8 cellular contexts compared by ENCODE assay signal in genomic region chr12:77010637-77011548, GRCh38. TPM values are rescaled to one million over a fixed set of nuclear protein-coding genes. Genes with fewer than 3 reads are reported as not detected.
DNase-seq lines count a peak whose midpoint lies in the region; ATAC-seq and TF ChIP-seq lines count a peak whose summit lies in the region.

No MANE protein-coding gene starts in this region.

- intact Hi-C loops in HCT116 (cut with micrococcal nuclease): loop anchor here (1.0 to 10.0 kb wide), 3 partner anchors 58 to 390 kb away; no protein-coding TSS in a partner anchor
- intact Hi-C loops in ovary (cut with DNase I): loop anchor here in 2 of 4 donors (5.0 kb wide), 2 partner anchors 389 to 394 kb away; no protein-coding TSS in a partner anchor
- intact Hi-C loops in tibial artery (cut with DNase I; ENCODE audit: low total_unique reads): loop anchor here (5.0 kb wide), 1 partner anchor 389 kb away; no protein-coding TSS in a partner anchor

- ATAC-seq in HCT116 (peak; percentile 93), RWPE2 (ENCODE audit: low read depth) (peak; percentile 90; the same call in 2 of the 3 replicates)

- H3K4me1 ChIP-seq in HCT116 (ENCODE audit: control insufficient read depth in 1 of 2, insufficient read depth in 2 of 2, low read length in 2 of 2) (peaks cover 0 to 4% of the 10 kb centered on the region in 2 experiments; a peak in 1 of 4 replicates), MM.1S (ENCODE audit: low read length) (no peaks in the 10 kb centered on the region), RWPE2 (ENCODE audit: insufficient read depth, poor library complexity, severe bottlenecking) (no peaks in the 10 kb centered on the region), ovary (ENCODE audit: insufficient read depth) (no peaks in the 10 kb centered on the region), tibial artery (peaks cover 0 to 5% (median 2%) of the 10 kb centered on the region in 4 donors)

- H2AFZ ChIP-seq in HCT116 (ENCODE audit: low read depth, low read length, poor library complexity, severe bottlenecking) (peak overlapping the region; percentile 83), MM.1S (ENCODE audit: low read length) (no peak overlapping the region)

- no peak overlapping the region for H3K27ac ChIP-seq in HCT116 (ENCODE audit: low read depth, low read length)
- H3K27ac ChIP-seq in MM.1S (ENCODE audit: low read length): no peak overlapping the region
- no peak overlapping the region for H3K27ac ChIP-seq in RWPE2 (ENCODE audit: poor library complexity, severe bottlenecking)
- no peak overlapping the region for H3K27ac ChIP-seq in ovary
- H3K27ac ChIP-seq in tibial artery: no peak overlapping the region

- peak overlapping the region; percentile 17 for H3K4me2 ChIP-seq in HCT116 (ENCODE audit: low read length)
- no peak overlapping the region for H3K4me2 ChIP-seq in MM.1S (ENCODE audit: low read depth, low read length)

- H3K9ac ChIP-seq in HCT116 (ENCODE audit: low read length) (no peak overlapping the region), MM.1S (ENCODE audit: low read length) (no peak overlapping the region)

- CTCF ChIA-PET in HCT116 (lab: Charles Lee): interaction anchor here (0.6 to 3.1 kb wide), 46 partner anchors 8 to 915 kb away, joined by 3 to 50 read pairs (median 4); partner anchors contain the start of gene CSRP2

- H3K9me2 ChIP-seq in HCT116 (ENCODE audit: insufficient read depth) (no peaks in the 10 kb centered on the region), MM.1S (replicated peaks; ENCODE audit: insufficient read depth, low read length) (no peaks in the 10 kb centered on the region)

- H4K20me1 ChIP-seq in HCT116 (ENCODE audit: insufficient read depth) (no peaks in the 10 kb centered on the region), MM.1S (ENCODE audit: insufficient read depth, low read length) (no peaks in the 10 kb centered on the region)

- 1 to 3% (median 2%) methylated on average over 9 of the region's 9 CpGs for WGBS in ovary, 3 donors

- TF ChIP-seq RAD21 in HCT116 (IDR thresholded peaks at IDR 0.05; ENCODE audit: low read depth): peak; percentile 88

- H3K79me2 ChIP-seq in HCT116 (ENCODE audit: insufficient read depth, low read length) (no peaks in the 10 kb centered on the region), MM.1S (ENCODE audit: low read length) (no peaks in the 10 kb centered on the region)

- BruUV-seq in HCT116 (replicated peaks; lab: Mats Ljungman, UMichigan): no TSS peak

- no peaks in the 10 kb centered on the region for H3F3A ChIP-seq in MM.1S (ENCODE audit: insufficient read depth, low read length)

- no peak for TF ChIP-seq POLR2A in HCT116 (IDR thresholded peaks at IDR 0.05; ENCODE audit: borderline replicate concordance, extremely low read depth, insufficient read depth, insufficient read length)
- no peak for TF ChIP-seq POLR2A in ovary (IDR thresholded peaks at IDR 0.05)

- TF ChIP-seq EP300 in ovary (IDR thresholded peaks at IDR 0.05): no peak

- no peaks in the 10 kb centered on the region for H3K27me3 ChIP-seq in HCT116 (ENCODE audit: insufficient read depth, low read length)
- no peaks in the 10 kb centered on the region for H3K27me3 ChIP-seq in MM.1S (replicated peaks; ENCODE audit: insufficient read depth, low read length)
- H3K27me3 ChIP-seq in RWPE2 (ENCODE audit: insufficient read depth, poor library complexity, severe bottlenecking): no peaks in the 10 kb centered on the region
- no peaks in the 10 kb centered on the region for H3K27me3 ChIP-seq in ovary
- no peaks in the 10 kb centered on the region for H3K27me3 ChIP-seq in tibial artery

- peak; percentile 64 for DNase-seq in GM10266 (ENCODE audit: extremely low spot score)
- peak; percentile 66 for DNase-seq in HCT116 (ENCODE audit: low read depth, low spot score)
- peak; percentile 71 for DNase-seq in MM.1S
- peak; percentile 60 for DNase-seq in RWPE2 (ENCODE audit: low spot score)
- peak; percentile 36 for DNase-seq in activated effector memory CD4-positive, alpha-beta T cell treated with Interleukin-2 at 50 U/mL for 16 hours
- DNase-seq in foreskin melanocyte: peak; percentile 57
- DNase-seq in ovary: peak; percentile 47 to 75 (median 74)
- peak; percentile 68 to 80 for DNase-seq in tibial artery

- H3K36me3 ChIP-seq in HCT116 (ENCODE audit: control insufficient read depth in 1 of 2, insufficient read depth in 2 of 2, low read length in 2 of 2): no peaks in the 10 kb centered on the region
- no peaks in the 10 kb centered on the region for H3K36me3 ChIP-seq in MM.1S (replicated peaks; ENCODE audit: insufficient read depth, low read length)
- H3K36me3 ChIP-seq in RWPE2 (ENCODE audit: low read depth): no peaks in the 10 kb centered on the region
- no peaks in the 10 kb centered on the region for H3K36me3 ChIP-seq in ovary
- H3K36me3 ChIP-seq in tibial artery: no peaks in the 10 kb centered on the region

- RAD21 ChIA-PET in HCT116 (lab: Charles Lee; ENCODE audit: low non-redundant PET in 1 of 2, low total read pairs in 2 of 2, uncharacterized antibody in 2 of 2, unreplicated experiment in 2 of 2): interaction anchor here (0.5 to 1.2 kb wide), 6 partner anchors 44 to 1524 kb away, joined by 3 to 6 read pairs (median 4); no protein-coding TSS in a partner anchor

- no peaks in the 10 kb centered on the region for H3K9me3 ChIP-seq in HCT116 (ENCODE audit: control insufficient read depth in 1 of 2, insufficient read depth in 1 of 2, low read depth in 1 of 2, low read length in 2 of 2)
- no peaks in the 10 kb centered on the region for H3K9me3 ChIP-seq in MM.1S (replicated peaks; ENCODE audit: insufficient read depth, low read length)
- H3K9me3 ChIP-seq in RWPE2 (ENCODE audit: severe bottlenecking): no peaks in the 10 kb centered on the region
- no peaks in the 10 kb centered on the region for H3K9me3 ChIP-seq in ovary
- H3K9me3 ChIP-seq in tibial artery: no peaks in the 10 kb centered on the region

- POLR2A ChIA-PET in HCT116 (lab: Charles Lee): interaction anchor here (1.3 kb wide), 1 partner anchor 132 kb away, joined by 4 read pairs; the partner anchor contains the start of gene CSRP2

- peak; percentile 91 for TF ChIP-seq CTCF in GM10266 (IDR thresholded peaks at IDR 0.05; ENCODE audit: control insufficient read depth, insufficient read depth, low read depth, missing control alignments)
- peak; percentile 68 to 99 (median 96); a peak in 5 of 6 replicates for TF ChIP-seq CTCF in HCT116 (IDR thresholded peaks at IDR 0.05 in 2 of 3, conservative IDR thresholded peaks at IDR 0.05 in 1 of 3; ENCODE audit: borderline replicate concordance in 1 of 3, insufficient read depth in 1 of 3, low read depth in 2 of 3, low read length in 2 of 3)
- TF ChIP-seq CTCF in MM.1S (IDR thresholded peaks at IDR 0.05; ENCODE audit: low read length): peak; percentile 94
- TF ChIP-seq CTCF in RWPE2 (IDR thresholded peaks at IDR 0.05; ENCODE audit: poor library complexity, severe bottlenecking): peak; percentile 97
- TF ChIP-seq CTCF in ovary (IDR thresholded peaks at IDR 0.05): peak; percentile 54 to 67 (median 56)
- peak; percentile 74 to 94 for TF ChIP-seq CTCF in tibial artery (IDR thresholded peaks at IDR 0.05)

- H3K4me3 ChIP-seq in HCT116 (replicated peaks in 1 of 2; ENCODE audit: low read depth in 1 of 2, low read length in 2 of 2) (no peak overlapping the region), MM.1S (ENCODE audit: low read length) (no peak overlapping the region), RWPE2 (ENCODE audit: severe bottlenecking) (no peak overlapping the region), ovary (no peak overlapping the region), tibial artery (no peak overlapping the region)

TF ChIP-seq in HCT116, 20 proteins besides CTCF, POLR2A, EP300 and RAD21:
- TF ChIP-seq SRF (IDR thresholded peaks at IDR 0.05; ENCODE audit: low read depth): peak; percentile 28; the same call in 1 of the 2 replicates
- no peak for TF ChIP-seq ZNF274 (IDR thresholded peaks at IDR 0.05; ENCODE audit: low read depth, low read length)
- TF ChIP-seq CBX3 (IDR thresholded peaks at IDR 0.05; ENCODE audit: low read depth): peak; percentile 49; the same call in 1 of the 2 replicates
TF ChIP-seq in HCT116: peak in this region for 2.

RNA-seq across cellular contexts. Expression of gene E2F7, which starts 54.5 kb away (rescaled TPM):
- total RNA-seq in HCT116 (2021; ENCODE audit: unreplicated experiment) (19.5 TPM), ovary (1 to 10 TPM in 1 of 7 donors, under 1 TPM in 4, not detected in 2; 0.17 to 1.3 (median 0.45) TPM)
- 7.7 and 8.0 TPM in 2 replicates for polyA plus RNA-seq in HCT116 (2012)
- polyA plus RNA-seq in ovary: under 1 TPM; 0.12 to 0.45 TPM
